In genomic region chr18:3388323-3388722, GRCh38 we compare ENCODE assay signal across 6 cellular contexts.
"Had no signal": no experiment of that assay in that cellular context is flagged by ENCODE, and none has a peak within 500 bp of the region (broad histone marks: within the 10 kb centered on the region; RNA-seq: fewer than 3 reads in every experiment).

No MANE protein-coding gene starts in this region.

- H3K4me3 ChIP-seq: GM23248, HAP-1 had no signal

- H3K9ac ChIP-seq: GM23248 had no signal

- ATAC-seq: HCT116 had no signal

- DNase-seq: GM23248, GOT3, H7, IMR-90 had no signal

- H3K9me3 ChIP-seq: HAP-1 had no signal

- H3K27ac ChIP-seq: GM23248 had no signal

- H3K36me3 ChIP-seq: HAP-1 had no signal

- H2AFZ ChIP-seq: GM23248 had no signal
